ENCODE assay signal across 30 cellular contexts in the genomic region with DNA sequence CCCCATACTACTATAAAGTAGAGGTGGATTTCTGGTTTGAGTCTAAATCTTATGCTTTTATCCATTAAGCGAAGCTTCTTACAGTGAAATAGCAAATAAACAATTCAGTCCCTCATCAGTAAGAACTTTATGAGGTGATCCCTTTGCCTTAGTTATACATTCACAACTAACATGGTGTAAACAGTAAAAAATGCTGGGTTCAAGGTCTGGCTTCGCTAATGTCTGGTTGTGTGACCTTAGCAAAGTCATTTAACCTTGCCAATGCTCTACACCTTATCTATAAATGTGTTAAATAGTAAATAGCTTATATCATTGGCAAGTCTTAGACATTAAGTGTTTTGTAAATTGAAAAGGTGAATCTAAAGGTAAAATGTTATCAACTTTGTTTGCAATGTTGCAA.
"Had no signal": no experiment of that assay in that cellular context is flagged by ENCODE, and none has a peak within 500 bp of the region (broad histone marks: within the 10 kb centered on the region; RNA-seq: fewer than 3 reads in every experiment).

No MANE protein-coding gene starts in this region.

- H3K4me1 Mint-ChIP-seq: naive thymus-derived CD8-positive, alpha-beta T cell; stimulated activated effector memory CD8-positive, alpha-beta T cell treated with anti-CD3 and anti-CD28 coated beads, Interleukin-12 subunit alpha, Interleukin-12 subunit beta, amount 100 ng/mL, for 72 hours; stimulated activated naive B cell treated with anti-CD40 and anti-IgM and Interleukin-4, amounts not matched to agents 10 μg/mL and 1 μg/mL and 100 μg/mL, for 72 hours had no signal

- H3K9me3 Mint-ChIP-seq: naive thymus-derived CD8-positive, alpha-beta T cell; natural killer cell treated with Interleukin-12 subunit alpha and Interleukin-12 subunit beta and Interleukin-15 and Interleukin-18, amount 100 ng/mL, for 72 hours; neural crest cell; stimulated activated effector memory CD8-positive, alpha-beta T cell treated with anti-CD3 and anti-CD28 coated beads, Interleukin-12 subunit alpha, Interleukin-12 subunit beta, amount 100 ng/mL, for 72 hours; stimulated activated naive CD8-positive, alpha-beta T cell treated with anti-CD3 and anti-CD28 coated beads, Interleukin-15, Interleukin-2, amounts not matched to agents 100 ng/mL and 50 ng/mL, for 24 hours had no signal

- H3K9me3 ChIP-seq: neutrophil, ovary, psoas muscle, stomach, thoracic aorta, thyroid gland, tibial nerve, upper lobe of left lung, vagina had no signal

- H3K27me3 ChIP-seq: neutrophil, ovary, stomach, thyroid gland, tibial nerve, upper lobe of left lung, vagina had no signal

- H3K4me3 ChIP-seq: ovary, psoas muscle, skin epidermis, stomach, thoracic aorta, thyroid gland, tibial nerve, upper lobe of left lung, vagina had no signal

- H3K36me3 Mint-ChIP-seq: naive thymus-derived CD8-positive, alpha-beta T cell; natural killer cell treated with Interleukin-12 subunit alpha and Interleukin-12 subunit beta and Interleukin-15 and Interleukin-18, amount 100 ng/mL, for 72 hours; stimulated activated effector memory CD8-positive, alpha-beta T cell treated with anti-CD3 and anti-CD28 coated beads, Interleukin-12 subunit alpha, Interleukin-12 subunit beta, amount 100 ng/mL, for 72 hours; stimulated activated naive B cell treated with anti-CD40 and anti-IgM and Interleukin-4, amounts not matched to agents 10 μg/mL and 1 μg/mL and 100 μg/mL, for 72 hours had no signal

- H3K27me3 Mint-ChIP-seq: progenitor cell of endocrine pancreas; stimulated activated naive B cell treated with anti-CD40 and anti-IgM and Interleukin-4, amounts not matched to agents 10 μg/mL and 1 μg/mL and 100 μg/mL, for 72 hours had no signal

- H3K27ac ChIP-seq: neutrophil, ovary, parathyroid adenoma, psoas muscle, skin epidermis, thoracic aorta, thyroid gland, tibial nerve, upper lobe of left lung, vagina had no signal

- DNase-seq: naive thymus-derived CD8-positive, alpha-beta T cell; nephron progenitor cell; nucleus accumbens; ovary; posterior cingulate gyrus; psoas muscle; right cardiac atrium; stimulated activated CD4-positive, alpha-beta T cell treated with anti-CD3 and anti-CD28 coated beads, Interleukin-15, amount 100 ng/mL, for 24 hours; stimulated activated CD4-positive, alpha-beta T cell treated with anti-CD3 and anti-CD28 coated beads, Interleukin-2, amount 100 ng/mL, for 24 hours; stimulated activated CD4-positive, alpha-beta T cell treated with anti-CD3 and anti-CD28 coated beads, Interleukin-2, amount 100 ng/mL, for 48 hours; stimulated activated CD4-positive, alpha-beta T cell treated with anti-CD3 and anti-CD28 coated beads, Interleukin-4, amount 100 ng/mL, for 24 hours; stimulated activated naive B cell treated with anti-CD40 and anti-IgM and Interleukin-4, amounts not matched to agents 10 μg/mL and 1 μg/mL and 100 μg/mL, for 72 hours; stimulated activated naive CD4-positive, alpha-beta T cell treated with Interleukin-2 at 50 U/mL for 16 hours; stomach; thyroid gland; trophoblast cell; upper lobe of left lung had no signal

- H3K36me3 ChIP-seq: neutrophil, ovary, stomach, thoracic aorta, thyroid gland, tibial nerve, upper lobe of left lung, vagina had no signal

- H3K27ac Mint-ChIP-seq: naive thymus-derived CD8-positive, alpha-beta T cell; natural killer cell treated with Interleukin-12 subunit alpha and Interleukin-12 subunit beta and Interleukin-15 and Interleukin-18, amount 100 ng/mL, for 72 hours; stimulated activated effector memory CD8-positive, alpha-beta T cell treated with anti-CD3 and anti-CD28 coated beads, Interleukin-12 subunit alpha, Interleukin-12 subunit beta, amount 100 ng/mL, for 72 hours; stimulated activated naive B cell treated with anti-CD40 and anti-IgM and Interleukin-4, amounts not matched to agents 10 μg/mL and 1 μg/mL and 100 μg/mL, for 72 hours; stimulated activated naive CD8-positive, alpha-beta T cell treated with anti-CD3 and anti-CD28 coated beads, Interleukin-15, Interleukin-2, amounts not matched to agents 100 ng/mL and 50 ng/mL, for 24 hours had no signal

- H3K79me2 ChIP-seq: parathyroid adenoma had no signal

- ATAC-seq: naive thymus-derived CD8-positive, alpha-beta T cell; natural killer cell treated with Interleukin-12 subunit alpha and Interleukin-12 subunit beta and Interleukin-15 and Interleukin-18, amount 100 ng/mL, for 72 hours; psoas muscle; right cardiac atrium; sciatic nerve; stimulated activated effector memory CD8-positive, alpha-beta T cell treated with anti-CD3 and anti-CD28 coated beads, Interleukin-12 subunit alpha, Interleukin-12 subunit beta, amount 100 ng/mL, for 72 hours; stimulated activated naive B cell treated with anti-CD40 and anti-IgM and Interleukin-4, amounts not matched to agents 10 μg/mL and 1 μg/mL and 100 μg/mL, for 72 hours had no signal

- H3K4me3 Mint-ChIP-seq: naive thymus-derived CD8-positive, alpha-beta T cell; natural killer cell treated with Interleukin-12 subunit alpha and Interleukin-12 subunit beta and Interleukin-15 and Interleukin-18, amount 100 ng/mL, for 72 hours; nephron progenitor cell; neural crest cell; stimulated activated effector memory CD8-positive, alpha-beta T cell treated with anti-CD3 and anti-CD28 coated beads, Interleukin-12 subunit alpha, Interleukin-12 subunit beta, amount 100 ng/mL, for 72 hours; stimulated activated naive B cell treated with anti-CD40 and anti-IgM and Interleukin-4, amounts not matched to agents 10 μg/mL and 1 μg/mL and 100 μg/mL, for 72 hours; stimulated activated naive CD8-positive, alpha-beta T cell treated with anti-CD3 and anti-CD28 coated beads, Interleukin-15, Interleukin-2, amounts not matched to agents 100 ng/mL and 50 ng/mL, for 24 hours had no signal

- FAIRE-seq: urothelium cell line had no signal

- H3K4me1 ChIP-seq: parathyroid adenoma, psoas muscle, upper lobe of left lung had no signal

- H2AFZ ChIP-seq: parathyroid adenoma had no signal

- H3K9ac ChIP-seq: parathyroid adenoma had no signal
